ENCODE assay signal across 8 cellular contexts in the genomic region with DNA sequence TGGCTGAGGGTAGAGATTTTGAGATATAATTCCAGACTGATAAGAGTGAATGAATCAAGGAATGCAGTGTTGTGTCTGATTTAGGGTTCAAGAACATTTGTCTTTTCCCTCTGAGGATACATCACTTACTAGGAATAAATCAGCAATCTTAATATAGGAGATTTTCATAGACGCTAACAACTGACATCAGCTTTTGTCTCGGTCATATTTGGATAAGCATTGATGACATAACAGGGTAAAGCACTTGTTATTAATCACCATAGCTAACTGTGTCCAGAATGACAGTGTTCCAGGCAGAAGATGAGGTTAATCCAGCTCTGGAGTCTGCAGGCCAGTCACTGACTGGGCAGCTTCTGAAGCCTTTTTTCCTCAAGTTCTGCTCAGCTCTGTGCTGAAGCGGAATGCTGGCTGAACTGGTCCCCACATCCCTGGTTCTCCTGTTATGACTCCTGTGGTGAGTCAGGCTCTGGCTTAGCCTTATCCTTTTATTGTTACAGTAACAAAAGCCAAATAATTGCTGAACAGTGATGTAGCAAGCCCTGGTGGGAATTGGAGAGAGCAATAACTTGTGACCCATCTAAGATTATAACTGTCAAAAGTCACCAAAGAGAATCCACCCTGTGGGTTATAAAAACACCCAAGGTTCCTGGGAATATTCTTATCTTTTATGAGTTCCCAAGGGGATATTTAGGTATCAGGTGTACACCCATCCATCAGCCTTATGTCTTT. TPM values are rescaled to one million over a fixed set of nuclear protein-coding genes. Genes with fewer than 3 reads are reported as not detected.
DNase-seq lines count a peak whose midpoint lies in the region; ATAC-seq, FAIRE-seq and TF ChIP-seq lines count a peak whose summit lies in the region.
"Had no signal": no experiment of that assay in that cellular context is flagged by ENCODE, and none has a peak within 500 bp of the region (broad histone marks: within the 10 kb centered on the region; RNA-seq: fewer than 3 reads in every experiment).

No MANE protein-coding gene starts in this region.

- H3K4me3 Mint-ChIP-seq in mesothelial cell of epicardium, result peak overlapping the region; percentile 13
- H3K4me3 Mint-ChIP-seq: activated B cell treated with CpG ODN at 0.5 μM for 24 hours had no signal

- H3K27ac ChIP-seq in colonic mucosa, result peak overlapping the region; percentile 83

- H3K36me3 Mint-ChIP-seq in mesothelial cell of epicardium, result no peaks in the 10 kb centered on the region

- intact Hi-C loops in colonic mucosa (cut with DNase I), result no loop called here

- H3K36me3 ChIP-seq in colonic mucosa, result no peaks in the 10 kb centered on the region

- no peaks in the 10 kb centered on the region for H3K9me3 ChIP-seq in colonic mucosa

- peak overlapping the region; percentile 90 for H3K27ac Mint-ChIP-seq in mesothelial cell of epicardium
- H3K27ac Mint-ChIP-seq: activated B cell treated with CpG ODN at 0.5 μM for 24 hours had no signal

- H3K27me3 Mint-ChIP-seq in mesothelial cell of epicardium (ENCODE audit: low read depth), result no peaks in the 10 kb centered on the region

- no peaks in the 10 kb centered on the region for H3K9me3 Mint-ChIP-seq in mesothelial cell of epicardium

- ATAC-seq in GM18907 (IDR thresholded peaks at IDR 0.05; ENCODE audit: unreplicated experiment) (peak; percentile 27), HG03108 (IDR thresholded peaks at IDR 0.05; ENCODE audit: unreplicated experiment) (no peak)

- DNase-seq in NCI-H226 (peak; percentile 87), colonic mucosa (peak; percentile 72), mesothelial cell of epicardium (ENCODE audit: low spot score in 2 of 2, unreplicated experiment in 2 of 2) (peak in 1 of 2 experiments; percentile 50), urothelium cell line (ENCODE audit: low spot score) (peak; percentile 62), NCI-H1436 treated with DMSO at 0.1 percent for 48 hours (lab: John Stamatoyannopoulos, UW) (no peak)
- DNase-seq: activated B cell treated with CpG ODN at 0.5 μM for 24 hours had no signal

- H3K27me3 ChIP-seq in colonic mucosa, result no peaks in the 10 kb centered on the region

- no peak for FAIRE-seq in urothelium cell line (lab: Jason Lieb, UNC)

- TF ChIP-seq CTCF in colonic mucosa (IDR thresholded peaks at IDR 0.05) (no peak), mesothelial cell of epicardium (IDR thresholded peaks at IDR 0.05; ENCODE audit: unreplicated experiment) (no peak)

- H3K4me1 ChIP-seq in colonic mucosa, result peaks cover 7% of the 10 kb centered on the region

- H3K4me1 Mint-ChIP-seq in mesothelial cell of epicardium, result peaks cover 62% of the 10 kb centered on the region

- peak overlapping the region in 1 of 2 donors; percentile 76 for H3K9ac ChIP-seq in colonic mucosa (ENCODE audit: low read depth in 2 of 2, low read length in 2 of 2)

- no peak overlapping the region for H3K4me3 ChIP-seq in colonic mucosa

RNA-seq across cellular contexts. Expression of a gene that starts 41.8 kb away (rescaled TPM):
- total RNA-seq in colonic mucosa (10 to 100 TPM; 56.2 to 89.6 TPM), mesothelial cell of epicardium (31.4 to 32.9 TPM (median 32.1 TPM) in 3 replicates)
- total RNA-seq: activated B cell treated with CpG ODN at 0.5 μM for 24 hours had no signal
